19 cellular contexts compared by ENCODE assay signal in genomic region chr4:2268357-2269205, GRCh38. TPM values are rescaled to one million over a fixed set of nuclear protein-coding genes. Genes with fewer than 3 reads are reported as not detected.
DNase-seq lines count a peak whose midpoint lies in the region; ATAC-seq, FAIRE-seq and TF ChIP-seq lines count a peak whose summit lies in the region.
"Had no signal": no experiment of that assay in that cellular context is flagged by ENCODE, and none has a peak within 500 bp of the region (broad histone marks: within the 10 kb centered on the region; RNA-seq: fewer than 3 reads in every experiment).

No MANE protein-coding gene starts in this region.

- no peaks in the 10 kb centered on the region for H3F3A ChIP-seq in GM23338 (replicated peaks; ENCODE audit: low read depth)
- H3F3A ChIP-seq in neural progenitor cell (ENCODE audit: low read depth), result peaks cover 8% of the 10 kb centered on the region

- WGBS in K562 (ENCODE audit: insufficient coverage, low coverage, missing lambda C conversion rate), result 76% methylated on average over 21 of the region's 22 CpGs

- H3K27me3 Mint-ChIP-seq in activated naive CD4-positive, alpha-beta T cell treated with anti-CD3 and anti-CD28 coated beads, Interleukin-2, amount 50 U/mL, for 24 hours, result no peaks in the 10 kb centered on the region
- peaks cover 6% of the 10 kb centered on the region for H3K27me3 Mint-ChIP-seq in GM23338 (ENCODE audit: insufficient read depth, low read depth, poor library complexity)
- peaks cover 5% of the 10 kb centered on the region for H3K27me3 Mint-ChIP-seq in neural progenitor cell (ENCODE audit: insufficient read depth, low read depth)
- H3K27me3 Mint-ChIP-seq: B cell; CD4-positive, alpha-beta T cell had no signal

- H3K4me2 ChIP-seq in GM23338, result peak overlapping the region; percentile 43; the same call in 1 of the 2 replicates
- peak overlapping the region; percentile 24; the same call in 1 of the 2 replicates for H3K4me2 ChIP-seq in K562 (ENCODE audit: insufficient read depth, low read length)
- H3K4me2 ChIP-seq in neural progenitor cell, result no peak overlapping the region

- H3K9ac ChIP-seq in K562 (ENCODE audit: insufficient read depth in 1 of 2, low read depth in 2 of 2, low read length in 2 of 2), result peak overlapping the region in 1 of 2 experiments; percentile 82; a peak in 1 of 4 replicates
- H3K9ac ChIP-seq in neural progenitor cell, result no peak overlapping the region
- H3K9ac ChIP-seq: GM23248 had no signal

- peaks cover 9% of the 10 kb centered on the region for H3K4me1 ChIP-seq in GM23338 (ENCODE audit: insufficient read depth)
- peaks cover 12 to 85% of the 10 kb centered on the region in 2 experiments for H3K4me1 ChIP-seq in K562 (replicated peaks in 1 of 2; ENCODE audit: control insufficient read depth in 2 of 2, insufficient read depth in 2 of 2, low read length in 2 of 2)
- peaks cover 19% of the 10 kb centered on the region for H3K4me1 ChIP-seq in neural progenitor cell

- H3K4me1 Mint-ChIP-seq in activated naive CD4-positive, alpha-beta T cell treated with anti-CD3 and anti-CD28 coated beads, Interleukin-2, amount 50 U/mL, for 24 hours, result no peaks in the 10 kb centered on the region
- H3K4me1 Mint-ChIP-seq in GM23338 (peaks cover 20% of the 10 kb centered on the region), neural progenitor cell (peaks cover 23% of the 10 kb centered on the region)

- no peak for TF ChIP-seq CTCF in GM23338 (conservative IDR thresholded peaks at IDR 0.05; ENCODE audit: low read depth in 2 of 2)
- no peak for TF ChIP-seq CTCF in K562 (IDR thresholded peaks at IDR 0.05 in 2 of 3, conservative IDR thresholded peaks at IDR 0.05 in 1 of 3; ENCODE audit: insufficient read depth in 2 of 3, low read depth in 1 of 3, low read length in 3 of 3)
- no peak for TF ChIP-seq CTCF in neural progenitor cell (IDR thresholded peaks at IDR 0.05)

- FAIRE-seq in K562 (lab: Jason Lieb, UNC), result no peak
- FAIRE-seq: GM18507, HepG2, HTR-8/SVneo had no signal

- no peak for ATAC-seq in GM23338
- ATAC-seq in K562, result no peak
- ATAC-seq: HepG2 had no signal

- H3K4me3 Mint-ChIP-seq in activated naive CD4-positive, alpha-beta T cell treated with anti-CD3 and anti-CD28 coated beads, Interleukin-2, amount 50 U/mL, for 24 hours, result no peak overlapping the region
- H3K4me3 Mint-ChIP-seq in GM23338, result no peak overlapping the region
- H3K4me3 Mint-ChIP-seq in neural progenitor cell, result no peak overlapping the region
- H3K4me3 Mint-ChIP-seq: B cell; CD4-positive, alpha-beta T cell; H9 had no signal

- H3K36me3 Mint-ChIP-seq in activated naive CD4-positive, alpha-beta T cell treated with anti-CD3 and anti-CD28 coated beads, Interleukin-2, amount 50 U/mL, for 24 hours, result no peaks in the 10 kb centered on the region
- H3K36me3 Mint-ChIP-seq in GM23338 (ENCODE audit: low read depth) (no peaks in the 10 kb centered on the region; the same call in 2 of the 3 replicates), neural progenitor cell (no peaks in the 10 kb centered on the region)

- no peaks in the 10 kb centered on the region for H3K36me3 ChIP-seq in GM23338 (ENCODE audit: insufficient read depth)
- peaks cover 12% of the 10 kb centered on the region; the same call in 1 of the 3 replicates for H3K36me3 ChIP-seq in K562 (ENCODE audit: control insufficient read depth, insufficient read depth, low read length)
- no peaks in the 10 kb centered on the region for H3K36me3 ChIP-seq in neural progenitor cell

- peak overlapping the region; percentile 41 for H3K27ac Mint-ChIP-seq in activated naive CD4-positive, alpha-beta T cell treated with anti-CD3 and anti-CD28 coated beads, Interleukin-2, amount 50 U/mL, for 24 hours
- H3K27ac Mint-ChIP-seq in GM23338 (no peak overlapping the region), neural progenitor cell (no peak overlapping the region)
- H3K27ac Mint-ChIP-seq: B cell; CD4-positive, alpha-beta T cell; H9 had no signal

- no peaks in the 10 kb centered on the region for H3K9me1 ChIP-seq in K562 (ENCODE audit: control insufficient read depth, insufficient read depth, low read length)

- DNase-seq in activated naive CD4-positive, alpha-beta T cell treated with Interleukin-2 at 50 U/mL for 16 hours, result no peak
- no peak for DNase-seq in GM23338 (ENCODE audit: low spot score)
- no peak for DNase-seq in K562 (ENCODE audit: extremely low read depth in 1 of 4, low spot score in 3 of 4)
- DNase-seq in neural progenitor cell (ENCODE audit: low spot score), result no peak
- DNase-seq in ACHN, result no peak
- DNase-seq in NCI-H82 treated with DMSO at 0.1 percent for 48 hours (lab: John Stamatoyannopoulos, UW; ENCODE audit: unreplicated experiment), result no peak
- no peak for DNase-seq in MV-4-11 (lab: John Stamatoyannopoulos, UW)
- DNase-seq: 8988T; C1 segment of cervical spinal cord; Calu3; CD4-positive, alpha-beta T cell; DMS 273 treated with DMSO at 0.1 percent for 48 hours; GM23248 had no signal

- H3K79me2 ChIP-seq in GM23338 (replicated peaks; ENCODE audit: insufficient read depth), result no peaks in the 10 kb centered on the region
- no peaks in the 10 kb centered on the region for H3K79me2 ChIP-seq in K562 (ENCODE audit: control insufficient read depth, insufficient read depth, low read length)
- no peaks in the 10 kb centered on the region for H3K79me2 ChIP-seq in neural progenitor cell (ENCODE audit: low read depth)

- H3K27ac ChIP-seq in GM23338 (ENCODE audit: low read depth) (no peak overlapping the region), K562 (ENCODE audit: extremely low read depth, low read depth, low read length) (no peak overlapping the region), neural progenitor cell (no peak overlapping the region)
- H3K27ac ChIP-seq: GM23248 had no signal

- in situ Hi-C loops in K562 (cut with MboI), result no loop called here
- in situ Hi-C loops in ACHN (cut with HindIII; ENCODE audit: low pct_ligation_motif_present, low pct_unique_long_range_greater_than_20kb, low sequenced_read_pairs), result no loop called here

- H2AFZ ChIP-seq in GM23338 (no peak overlapping the region; the same call in 1 of the 2 replicates), K562 (ENCODE audit: low read depth, low read length) (no peak overlapping the region), neural progenitor cell (replicated peaks) (peak overlapping the region; percentile 72)
- H2AFZ ChIP-seq: GM23248 had no signal

- 0 out of 2 replicates have a peak, but pooled peaks cover 1% of the 10 kb centered on the region for H3K27me3 ChIP-seq in GM23338 (ENCODE audit: insufficient read depth)
- H3K27me3 ChIP-seq in K562 (ENCODE audit: control insufficient read depth in 2 of 2, insufficient read depth in 2 of 2, low read length in 2 of 2), result no peaks in the 10 kb centered on the region
- no peaks in the 10 kb centered on the region for H3K27me3 ChIP-seq in neural progenitor cell

- intact Hi-C loops in K562 (cut with micrococcal nuclease), result no loop called here

- no peak for TF ChIP-seq POLR2A in K562 (conservative IDR thresholded peaks at IDR 0.05)

- BruUV-seq in K562 (replicated peaks; lab: Mats Ljungman, UMichigan), result no TSS peak

- POLR2A ChIA-PET in K562 (lab: Yijun Ruan, JAX), result no interaction called here

- no peaks in the 10 kb centered on the region for H3K9me3 Mint-ChIP-seq in activated naive CD4-positive, alpha-beta T cell treated with anti-CD3 and anti-CD28 coated beads, Interleukin-2, amount 50 U/mL, for 24 hours
- no peaks in the 10 kb centered on the region for H3K9me3 Mint-ChIP-seq in GM23338
- H3K9me3 Mint-ChIP-seq in neural progenitor cell, result no peaks in the 10 kb centered on the region
- H3K9me3 Mint-ChIP-seq: CD4-positive, alpha-beta T cell; H9 had no signal

- no peak for TF ChIP-seq RAD21 in K562 (CRISPR knock-in tag; conservative IDR thresholded peaks at IDR 0.05 in 1 of 2, IDR thresholded peaks at IDR 0.05 in 1 of 2)

- no peaks in the 10 kb centered on the region for H3K9me2 ChIP-seq in GM23338 (ENCODE audit: insufficient read depth)

- H3K4me3 ChIP-seq in GM23338 (no peak overlapping the region), K562 (no peak overlapping the region), neural progenitor cell (no peak overlapping the region)
- H3K4me3 ChIP-seq: GM23248 had no signal

- no peak for TF ChIP-seq EP300 in K562 (IDR thresholded peaks at IDR 0.05; ENCODE audit: low read length)

- CTCF ChIA-PET in K562 (lab: Yijun Ruan, JAX; ENCODE audit: low intra/inter-chr PET ratio), result no interaction called here

- no peaks in the 10 kb centered on the region for H3K9me3 ChIP-seq in K562 (replicated peaks; ENCODE audit: control insufficient read depth, insufficient read depth, low read depth, low read length)
- H3K9me3 ChIP-seq in neural progenitor cell (ENCODE audit: low read depth), result no peaks in the 10 kb centered on the region

- H4K20me1 ChIP-seq in GM23338 (replicated peaks; ENCODE audit: insufficient read depth) (no peaks in the 10 kb centered on the region), K562 (replicated peaks; ENCODE audit: control insufficient read depth, insufficient read depth, low read length) (no peaks in the 10 kb centered on the region), neural progenitor cell (ENCODE audit: low read depth) (no peaks in the 10 kb centered on the region)

RNA-seq across cellular contexts. Expression of gene MXD4, which starts 6.7 kb away (rescaled TPM):
- 19.9 and 26.4 TPM in 2 replicates for total RNA-seq in GM23338 (2014; rRNA removed; shearing (Covaris generic))
- polyA plus RNA-seq in GM23338 (2016; fragmentation: Nextera tagmentation; extraction: Ambion mirVana) (6.9 and 11.5 TPM in 2 replicates), K562 (2011; rRNA removed) (9.1 and 14.4 TPM in 2 replicates), K562 (2014; fragmentation: Illumina TruSeq; extraction: Trizol) (4.4 and 7.0 TPM in 2 replicates), K562 (2014; fragmentation: Nextera tagmentation; extraction: Ambion mirVana) (under 1 TPM; 0.06 to 0.29 TPM), K562 (2014; rRNA removed) (8.9 and 10.2 TPM in 2 replicates)
- 28.6 and 67.2 TPM in 2 replicates for total RNA-seq in K562 (2011; cell fraction: chromatin; rRNA removed; ENCODE audit: low replicate concordance)
- 27.8 and 29.2 TPM in 2 replicates for total RNA-seq in K562 (2011; cell fraction: nucleolus; rRNA removed)
- 20.9 and 26.7 TPM in 2 replicates for total RNA-seq in K562 (2011; cell fraction: nucleoplasm; rRNA removed)
- total RNA-seq in K562 (2014; rRNA removed) (8.8 and 11.2 TPM in 2 replicates), K562 (2014; rRNA removed; fragmentation: Illumina TruSeq; extraction: Trizol) (1.3 and 1.7 TPM in 2 replicates), K562 (2015; rRNA removed; fragmentation: Illumina TruSeq; extraction: Trizol) (5.9 and 6.1 TPM in 2 replicates), K562 (2021) (13.5 and 14.0 TPM in 2 replicates), neural progenitor cell (ENCODE audit: low replicate concordance) (22.7 and 58.8 TPM in 2 replicates)
- polyA plus RNA-seq in K562 (2011; cell fraction: cytosol; rRNA removed), result 10.3 and 17.4 TPM in 2 replicates
- 49.5 and 56.9 TPM in 2 replicates for polyA plus RNA-seq in K562 (2011; cell fraction: nucleus; rRNA removed)
- polyA plus RNA-seq in K562 (2012), result 9.3 and 17.8 TPM in 2 replicates
- 3.4 and 3.6 TPM in 2 replicates for polyA minus RNA-seq in K562 (2011; rRNA and poly(A)+ RNA removed)
- 4.6 and 8.3 TPM in 2 replicates for polyA minus RNA-seq in K562 (2011; cell fraction: cytosol; rRNA and poly(A)+ RNA removed)
- 13.1 and 22.0 TPM in 2 replicates for polyA minus RNA-seq in K562 (2011; cell fraction: nucleus; rRNA and poly(A)+ RNA removed)

RNA-seq across cellular contexts. Expression of gene HAUS3, which starts 26.7 kb away (rescaled TPM):
- 23.7 and 36.0 TPM in 2 replicates for total RNA-seq in GM23338 (2014; rRNA removed; shearing (Covaris generic))
- polyA plus RNA-seq in GM23338 (2016; fragmentation: Nextera tagmentation; extraction: Ambion mirVana) (16.3 and 21.4 TPM in 2 replicates), K562 (2011; rRNA removed) (15.3 and 21.5 TPM in 2 replicates), K562 (2014; fragmentation: Illumina TruSeq; extraction: Trizol) (18.7 and 22.3 TPM in 2 replicates), K562 (2014; fragmentation: Nextera tagmentation; extraction: Ambion mirVana) (1 to 10 TPM; 8.9 to 9.6 TPM), K562 (2014; rRNA removed) (22.8 and 25.0 TPM in 2 replicates)
- total RNA-seq in K562 (2011; cell fraction: chromatin; rRNA removed; ENCODE audit: low replicate concordance), result 10.9 and 54.8 TPM in 2 replicates
- 8.7 and 12.0 TPM in 2 replicates for total RNA-seq in K562 (2011; cell fraction: nucleolus; rRNA removed)
- 17.7 and 23.4 TPM in 2 replicates for total RNA-seq in K562 (2011; cell fraction: nucleoplasm; rRNA removed)
- total RNA-seq in K562 (2014; rRNA removed) (14.9 and 15.8 TPM in 2 replicates), K562 (2014; rRNA removed; fragmentation: Illumina TruSeq; extraction: Trizol) (25.7 and 29.2 TPM in 2 replicates), K562 (2015; rRNA removed; fragmentation: Illumina TruSeq; extraction: Trizol) (20.1 and 22.3 TPM in 2 replicates), K562 (2021) (19.8 and 20.0 TPM in 2 replicates), neural progenitor cell (ENCODE audit: low replicate concordance) (24.4 and 25.0 TPM in 2 replicates)
- polyA plus RNA-seq in K562 (2011; cell fraction: cytosol; rRNA removed), result 6.7 and 9.4 TPM in 2 replicates
- 15.3 and 17.4 TPM in 2 replicates for polyA plus RNA-seq in K562 (2011; cell fraction: nucleus; rRNA removed)
- 15.3 and 16.2 TPM in 2 replicates for polyA plus RNA-seq in K562 (2012)
- polyA minus RNA-seq in K562 (2011; rRNA and poly(A)+ RNA removed), result 12.1 and 15.7 TPM in 2 replicates
- polyA minus RNA-seq in K562 (2011; cell fraction: cytosol; rRNA and poly(A)+ RNA removed), result 5.9 and 8.2 TPM in 2 replicates
- 8.5 and 14.3 TPM in 2 replicates for polyA minus RNA-seq in K562 (2011; cell fraction: nucleus; rRNA and poly(A)+ RNA removed)

RNA-seq across cellular contexts. Expression of gene POLN, which starts 26.7 kb away (rescaled TPM):
- total RNA-seq in GM23338 (2014; rRNA removed; shearing (Covaris generic)), result 1.8 and 4.8 TPM in 2 replicates
- polyA plus RNA-seq in GM23338 (2016; fragmentation: Nextera tagmentation; extraction: Ambion mirVana) (1.8 and 4.0 TPM in 2 replicates), K562 (2011; rRNA removed) (0.54 and 0.70 TPM in 2 replicates), K562 (2014; fragmentation: Illumina TruSeq; extraction: Trizol) (0.15 and 0.33 TPM in 2 replicates), K562 (2014; fragmentation: Nextera tagmentation; extraction: Ambion mirVana) (under 1 TPM; 0.08 to 0.25 TPM), K562 (2014; rRNA removed) (0.32 and 0.46 TPM in 2 replicates)
- total RNA-seq in K562 (2011; cell fraction: chromatin; rRNA removed; ENCODE audit: low replicate concordance), result 3.2 and 4.6 TPM in 2 replicates
- 0.33 and 0.39 TPM in 2 replicates for total RNA-seq in K562 (2011; cell fraction: nucleolus; rRNA removed)
- total RNA-seq in K562 (2011; cell fraction: nucleoplasm; rRNA removed), result 0.37 and 1.5 TPM in 2 replicates
- total RNA-seq in K562 (2014; rRNA removed) (0.09 and 0.16 TPM in 2 replicates), K562 (2014; rRNA removed; fragmentation: Illumina TruSeq; extraction: Trizol) (0.47 and 0.70 TPM in 2 replicates), K562 (2015; rRNA removed; fragmentation: Illumina TruSeq; extraction: Trizol) (0.72 and 0.91 TPM in 2 replicates), K562 (2021) (0.45 and 0.58 TPM in 2 replicates), neural progenitor cell (ENCODE audit: low replicate concordance) (1.5 and 1.7 TPM in 2 replicates)
- 0.12 and 0.25 TPM in 2 replicates for polyA plus RNA-seq in K562 (2011; cell fraction: cytosol; rRNA removed)
- polyA plus RNA-seq in K562 (2011; cell fraction: nucleus; rRNA removed), result 0.40 and 1.5 TPM in 2 replicates
- 0.33 and 1.5 TPM in 2 replicates for polyA plus RNA-seq in K562 (2012)
- polyA minus RNA-seq in K562 (2011; rRNA and poly(A)+ RNA removed), result 1.2 and 2.1 TPM in 2 replicates
- polyA minus RNA-seq in K562 (2011; cell fraction: cytosol; rRNA and poly(A)+ RNA removed), result 0.73 TPM in 1 of 2 replicates, not detected in the other
- 0.40 and 0.56 TPM in 2 replicates for polyA minus RNA-seq in K562 (2011; cell fraction: nucleus; rRNA and poly(A)+ RNA removed)
